ENCODE assay signal across 13 cellular contexts in genomic region chr11:73324116-73324515, GRCh38. TPM values are rescaled to one million over a fixed set of nuclear protein-coding genes. Genes with fewer than 3 reads are reported as not detected.
DNase-seq lines count a peak whose midpoint lies in the region; ATAC-seq, FAIRE-seq and TF ChIP-seq lines count a peak whose summit lies in the region.
"Had no signal": no experiment of that assay in that cellular context is flagged by ENCODE, and none has a peak within 500 bp of the region (broad histone marks: within the 10 kb centered on the region; RNA-seq: fewer than 3 reads in every experiment).

No MANE protein-coding gene starts in this region.

- peak overlapping the region; percentile 27 for H3K4me3 Mint-ChIP-seq in astrocyte (ENCODE audit: unreplicated experiment)
- H3K4me3 Mint-ChIP-seq: activated B cell treated with CpG ODN at 0.5 μM for 24 hours had no signal

- 30% methylated on average over 2 of the region's 9 CpGs for WGBS in right lobe of liver (ENCODE audit: insufficient coverage, low coverage, low lambda C conversion rate, missing lambda C conversion rate)

- peaks cover 73% of the 10 kb centered on the region for H3K4me1 Mint-ChIP-seq in astrocyte (ENCODE audit: low read depth, unreplicated experiment)

- H3K27me3 Mint-ChIP-seq in astrocyte (ENCODE audit: low read depth, unreplicated experiment), result no peaks in the 10 kb centered on the region
- H3K27me3 Mint-ChIP-seq: activated B cell treated with CpG ODN at 0.5 μM for 24 hours had no signal

- peak overlapping the region; percentile 82 for H3K27ac ChIP-seq in astrocyte (ENCODE audit: low read depth, low read length)
- H3K27ac ChIP-seq in right lobe of liver, result peak overlapping the region; percentile 47 to 50 (median 49)
- H3K27ac ChIP-seq in skeletal muscle tissue (ENCODE audit: low read depth, low read length), result peak overlapping the region; percentile 74

- no peak overlapping the region for H2AFZ ChIP-seq in astrocyte (ENCODE audit: low read depth, low read length)

- TF ChIP-seq POLR2A in GM12891 (IDR thresholded peaks at IDR 0.05; ENCODE audit: low read depth, low read length), result no peak
- no peak for TF ChIP-seq POLR2A in right lobe of liver (IDR thresholded peaks at IDR 0.05)

- peaks cover 46% of the 10 kb centered on the region for H4K20me1 ChIP-seq in astrocyte (ENCODE audit: insufficient read depth, low read length)

- peaks cover 70% of the 10 kb centered on the region for H3K4me1 ChIP-seq in astrocyte (ENCODE audit: insufficient read depth, low read length)
- H3K4me1 ChIP-seq in right lobe of liver, result no peaks in the 10 kb centered on the region
- H3K4me1 ChIP-seq in skeletal muscle tissue (ENCODE audit: control insufficient read depth in 3 of 3, insufficient read depth in 3 of 3, low read length in 3 of 3), result peaks cover 44 to 70% (median 60%) of the 10 kb centered on the region in 3 donors

- H3K9ac ChIP-seq in astrocyte (ENCODE audit: low read length) (peak overlapping the region; percentile 79), skeletal muscle tissue (ENCODE audit: low read depth in 1 of 3, low read length in 3 of 3) (peak overlapping the region in 2 of 3 donors; percentile 10 to 63)

- no peak for ATAC-seq in right lobe of liver
- ATAC-seq in GM18502 (IDR thresholded peaks at IDR 0.05; ENCODE audit: poor library complexity, unreplicated experiment), result no peak

- H3K9me3 ChIP-seq in astrocyte (ENCODE audit: insufficient read depth, low read depth, low read length) (no peaks in the 10 kb centered on the region), right lobe of liver (no peaks in the 10 kb centered on the region), skeletal muscle tissue (ENCODE audit: control insufficient read depth in 3 of 3, low read length in 3 of 3) (no peaks in the 10 kb centered on the region)
- H3K9me3 ChIP-seq: BE2C had no signal

- H3K27me3 ChIP-seq in astrocyte (ENCODE audit: insufficient read depth, low read length) (no peaks in the 10 kb centered on the region), right lobe of liver (no peaks in the 10 kb centered on the region), skeletal muscle tissue (ENCODE audit: control insufficient read depth in 3 of 3, insufficient read depth in 3 of 3, low read length in 3 of 3) (no peaks in the 10 kb centered on the region)
- H3K27me3 ChIP-seq: BE2C had no signal

- peaks cover 90% of the 10 kb centered on the region for H3K79me2 ChIP-seq in astrocyte (ENCODE audit: insufficient read depth, low read length)

- H3K4me3 ChIP-seq in astrocyte (ENCODE audit: insufficient read depth, low read depth, low read length) (no peak overlapping the region), right lobe of liver (no peak overlapping the region), skeletal muscle tissue (ENCODE audit: low read length in 3 of 3) (peak overlapping the region in 2 of 3 donors; percentile 6 to 41)

- TF ChIP-seq CTCF in astrocyte (IDR thresholded peaks at IDR 0.05; ENCODE audit: insufficient read depth, low read depth, low read length) (no peak), right lobe of liver (IDR thresholded peaks at IDR 0.05) (no peak)

- no peak for DNase-seq in GM12891 (ENCODE audit: insufficient read length, low spot score)
- DNase-seq in astrocyte (ENCODE audit: low read depth), result no peak
- DNase-seq in right lobe of liver, result no peak
- no peak for DNase-seq in GOT3 (lab: John Stamatoyannopoulos, UW)
- DNase-seq in NCI-H187 (lab: John Stamatoyannopoulos, UW), result no peak
- no peak for DNase-seq in urothelium cell line (ENCODE audit: low spot score)
- DNase-seq: activated B cell treated with CpG ODN at 0.5 μM for 24 hours, cortex of kidney, naive B cell, RPMI8226 had no signal

- H3K9me3 Mint-ChIP-seq in astrocyte (ENCODE audit: unreplicated experiment), result peaks cover 2% of the 10 kb centered on the region
- H3K9me3 Mint-ChIP-seq: activated B cell treated with CpG ODN at 0.5 μM for 24 hours, naive B cell had no signal

- intact Hi-C loops in right lobe of liver (cut with DNase I), result no loop called here

- H3K36me3 ChIP-seq in astrocyte (ENCODE audit: insufficient read depth, low read length) (no peaks in the 10 kb centered on the region), right lobe of liver (no peaks in the 10 kb centered on the region), skeletal muscle tissue (ENCODE audit: control insufficient read depth in 3 of 3, insufficient read depth in 3 of 3, low read length in 3 of 3) (no peaks in the 10 kb centered on the region)
- H3K36me3 ChIP-seq: BE2C had no signal

- H3K27ac Mint-ChIP-seq in astrocyte (ENCODE audit: unreplicated experiment), result peak overlapping the region; percentile 69
- H3K27ac Mint-ChIP-seq: activated B cell treated with CpG ODN at 0.5 μM for 24 hours had no signal

- H3K36me3 Mint-ChIP-seq in astrocyte (ENCODE audit: low read depth, unreplicated experiment), result peaks cover 2% of the 10 kb centered on the region
- H3K36me3 Mint-ChIP-seq: naive B cell had no signal

- peak overlapping the region; percentile 72 for H3K4me2 ChIP-seq in astrocyte (ENCODE audit: low read length)

- FAIRE-seq in GM12891 (lab: Jason Lieb, UNC), result no peak
- no peak for FAIRE-seq in astrocyte (lab: Jason Lieb, UNC)
- FAIRE-seq in urothelium cell line (lab: Jason Lieb, UNC), result no peak

TF ChIP-seq in GM12891, 5 proteins besides CTCF, POLR2A, EP300 and RAD21:
- TF ChIP-seq POU2F2 (IDR thresholded peaks at IDR 0.05; ENCODE audit: low read depth, low read length), result 0 out of 2 replicates have a peak, but pooled peaks have one; percentile 12
- no peak for TF ChIP-seq PAX5 (IDR thresholded peaks at IDR 0.05; ENCODE audit: insufficient read depth, low read length, severe bottlenecking)

RNA-seq across cellular contexts. Expression of gene ARHGEF17, which starts 16.0 kb away (rescaled TPM):
- polyA plus RNA-seq in GM12891 (2012; ENCODE audit: low read depth, missing spikeins), result 2.6 TPM
- 59.7 and 66.4 TPM in 2 replicates for total RNA-seq in astrocyte
- total RNA-seq in right lobe of liver, result 1 to 10 TPM; 4.6 to 7.3 (median 5.4) TPM
- total RNA-seq in skeletal muscle tissue, result 19.3 TPM

RNA-seq across cellular contexts. Expression of gene P2RY6, which starts 52.0 kb away (rescaled TPM):
- polyA plus RNA-seq in GM12891 (2012; ENCODE audit: low read depth, missing spikeins), result 0.23 TPM
- total RNA-seq in astrocyte, result 0.14 and 0.75 TPM in 2 replicates
- 1 to 10 TPM in 1 of 6 experiments, under 1 TPM in 5; 0.24 to 1.8 (median 0.62) TPM for total RNA-seq in right lobe of liver
- 2.1 TPM for total RNA-seq in skeletal muscle tissue

RNA-seq across cellular contexts. Expression of gene RELT, which starts 52.1 kb away (rescaled TPM):
- 12.5 TPM for polyA plus RNA-seq in GM12891 (2012; ENCODE audit: low read depth, missing spikeins)
- total RNA-seq in astrocyte (3.6 and 5.2 TPM in 2 replicates), right lobe of liver (1 to 10 TPM in 5 of 6 experiments, under 1 TPM in 1; 0.81 to 5.4 (median 1.6) TPM), skeletal muscle tissue (1.6 TPM)

Comparison
In these comparisons a context has a peak if more than half of its experiments do, and no peak if none do; other contexts are left out.
1. H3K4me3 ChIP-seq: peak in skeletal muscle tissue (2 of 3); none in astrocyte (single experiment) and right lobe of liver (0 of 3).
2. Peak in every context shown above with its lines, with median percentiles within 50 percentile points of each other: H3K27ac ChIP-seq.